In the genomic region with DNA sequence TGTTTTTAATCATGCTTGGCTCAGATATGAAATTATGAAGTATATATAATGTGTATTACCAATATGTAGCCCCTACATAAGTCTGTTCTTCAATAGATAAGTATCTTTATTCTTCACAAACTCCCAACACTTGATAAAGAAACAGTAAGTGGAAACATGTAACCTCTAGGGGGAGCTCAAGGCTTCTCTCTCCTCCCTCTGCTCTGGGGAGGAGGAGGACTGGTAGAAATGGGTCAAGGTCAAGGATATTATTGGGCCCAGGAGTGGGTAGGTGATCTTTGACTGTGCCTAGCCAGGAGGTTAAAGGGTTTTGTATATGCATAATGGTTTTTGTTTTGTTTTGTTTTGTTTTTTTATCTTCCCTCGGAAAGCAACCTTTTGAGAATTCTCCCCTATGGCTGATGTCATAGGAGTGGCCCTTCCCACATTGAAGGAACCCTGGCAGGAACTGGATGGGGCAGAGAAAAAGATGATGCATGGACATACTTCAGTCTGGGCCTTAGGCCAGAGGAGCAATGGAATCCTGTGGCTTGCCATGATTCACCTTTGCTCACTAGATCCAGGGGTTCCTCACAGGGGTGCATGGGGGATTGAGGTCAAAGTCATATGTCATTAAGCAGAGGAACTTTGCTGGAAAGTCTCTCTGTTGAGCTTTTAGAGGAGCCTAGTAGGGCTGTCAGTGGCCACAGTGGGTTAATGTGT, we compare ENCODE assay signal across 8 cellular contexts.
DNase-seq lines count a peak whose midpoint lies in the region; ATAC-seq and TF ChIP-seq lines count a peak whose summit lies in the region.

No MANE protein-coding gene starts in this region.

- peaks cover 0 to 28% (median 10%) of the 10 kb centered on the region in 7 donors for H3K4me1 Mint-ChIP-seq in naive thymus-derived CD4-positive, alpha-beta T cell

- H3K4me3 ChIP-seq in Peyer's patch (no peak overlapping the region), coronary artery (no peak overlapping the region)
- H3K4me3 ChIP-seq in naive thymus-derived CD4-positive, alpha-beta T cell (ENCODE audit: low read length): no peak overlapping the region

- peaks cover 0 to 8% (median 0%) of the 10 kb centered on the region in 11 donors for H3K9me3 Mint-ChIP-seq in naive thymus-derived CD4-positive, alpha-beta T cell

- POLR2A ChIA-PET in naive thymus-derived CD4-positive, alpha-beta T cell (lab: Charles Lee): interaction anchor here (0.6 to 1.3 kb wide), 5 partner anchors 10 to 317 kb away, joined by 3 to 5 read pairs (median 4); no protein-coding TSS in a partner anchor

- H3K4me1 ChIP-seq in Peyer's patch: no peaks in the 10 kb centered on the region
- no peaks in the 10 kb centered on the region for H3K4me1 ChIP-seq in naive thymus-derived CD4-positive, alpha-beta T cell (ENCODE audit: control insufficient read depth in 2 of 2, insufficient read depth in 2 of 2, low read length in 2 of 2)

- no peaks in the 10 kb centered on the region for H3K27me3 ChIP-seq in Peyer's patch
- H3K27me3 ChIP-seq in naive thymus-derived CD4-positive, alpha-beta T cell (ENCODE audit: control insufficient read depth in 2 of 2, insufficient read depth in 2 of 2, low read length in 2 of 2): no peaks in the 10 kb centered on the region

- H3K27ac ChIP-seq in Peyer's patch: no peak overlapping the region
- no peak overlapping the region for H3K27ac ChIP-seq in coronary artery
- H3K27ac ChIP-seq in naive thymus-derived CD4-positive, alpha-beta T cell (ENCODE audit: low read depth, low read length): no peak overlapping the region

- H3K9me3 ChIP-seq in Peyer's patch: no peaks in the 10 kb centered on the region
- no peaks in the 10 kb centered on the region for H3K9me3 ChIP-seq in naive thymus-derived CD4-positive, alpha-beta T cell (ENCODE audit: control insufficient read depth in 2 of 3, low read length in 3 of 3)

- peak in 5 of 6 experiments; percentile 20 to 61 (median 51) for TF ChIP-seq CTCF in Peyer's patch (IDR thresholded peaks at IDR 0.05)
- TF ChIP-seq CTCF in coronary artery (IDR thresholded peaks at IDR 0.05): peak; percentile 42

- peak; percentile 53 to 58 for ATAC-seq in activated CD4-positive, CD25-positive, alpha-beta regulatory T cell treated with anti-CD3 and anti-CD28 coated beads, Interleukin-2, amount 50 U/mL, for 24 hours
- ATAC-seq in naive thymus-derived CD4-positive, alpha-beta T cell: peak; percentile 47
- no peak for ATAC-seq in GM21360 (IDR thresholded peaks at IDR 0.05; ENCODE audit: unreplicated experiment)

- DNase-seq in activated CD4-positive, CD25-positive, alpha-beta regulatory T cell (lab: John Stamatoyannopoulos, UW): no peak
- DNase-seq in HT1080 (ENCODE audit: low read depth): peak; percentile 23
- no peak for DNase-seq in Peyer's patch
- DNase-seq in coronary artery (ENCODE audit: low spot score): no peak
- DNase-seq in naive thymus-derived CD4-positive, alpha-beta T cell: peak in 7 of 9 donors; percentile 8 to 49 (median 31)
- DNase-seq in NCI-H187 treated with DMSO at 0.1 percent for 48 hours (lab: John Stamatoyannopoulos, UW): no peak

- no peaks in the 10 kb centered on the region for H3K36me3 ChIP-seq in Peyer's patch
- no peaks in the 10 kb centered on the region for H3K36me3 ChIP-seq in naive thymus-derived CD4-positive, alpha-beta T cell (ENCODE audit: control insufficient read depth in 2 of 3, insufficient read depth in 3 of 3, low read length in 3 of 3)

- no peaks in the 10 kb centered on the region for H3K27me3 Mint-ChIP-seq in naive thymus-derived CD4-positive, alpha-beta T cell

- CTCF ChIA-PET in naive thymus-derived CD4-positive, alpha-beta T cell (lab: Charles Lee): interaction anchor here (0.8 to 1.1 kb wide), 4 partner anchors 14 to 1206 kb away, joined by 3 to 4 read pairs (median 3); no protein-coding TSS in a partner anchor

- H3K27ac Mint-ChIP-seq in naive thymus-derived CD4-positive, alpha-beta T cell: peak overlapping the region in 2 of 9 donors; percentile 14 to 17

- H3K4me3 Mint-ChIP-seq in naive thymus-derived CD4-positive, alpha-beta T cell: no peak overlapping the region

- intact Hi-C loops in naive thymus-derived CD4-positive, alpha-beta T cell (cut with micrococcal nuclease): loop anchor here (1.0 to 10.0 kb wide), 8 partner anchors 46 to 1206 kb away; no protein-coding TSS in a partner anchor

- TF ChIP-seq POLR2A in Peyer's patch (IDR thresholded peaks at IDR 0.05): no peak

- peaks cover 0 to 1% (median 0%) of the 10 kb centered on the region in 5 donors for H3K36me3 Mint-ChIP-seq in naive thymus-derived CD4-positive, alpha-beta T cell

Comparison
In these comparisons a context has a peak if more than half of its experiments do, and no peak if none do; other contexts are left out.
1. DNase-seq: peak in HT1080 (single experiment) and naive thymus-derived CD4-positive, alpha-beta T cell (7 of 9); none in activated CD4-positive, CD25-positive, alpha-beta regulatory T cell (0 of 4), Peyer's patch (0 of 3), coronary artery (single experiment) and NCI-H187 treated with DMSO at 0.1 percent for 48 hours (single experiment).